Comparison of ENCODE assay signal across 8 cellular contexts in the genomic region with DNA sequence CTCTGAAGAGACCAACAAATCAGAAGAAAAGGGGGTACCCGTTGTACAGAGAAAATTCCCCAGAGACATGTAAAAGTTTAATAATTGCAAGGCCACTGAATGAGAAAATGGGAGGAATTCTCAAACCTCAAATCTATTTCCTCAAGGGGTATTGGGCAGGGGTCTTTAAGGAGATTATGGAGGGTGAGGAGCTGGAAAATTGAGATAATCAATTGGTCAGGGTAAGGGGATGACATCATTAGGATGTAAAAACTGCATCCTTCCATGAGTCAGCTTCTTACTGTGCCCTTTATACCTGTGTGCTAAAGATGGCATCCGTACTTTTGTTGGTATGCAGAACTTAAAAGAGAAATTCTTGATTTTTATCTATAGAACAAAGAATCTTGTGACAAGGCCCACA.
"Had no signal": no experiment of that assay in that cellular context is flagged by ENCODE, and none has a peak within 500 bp of the region (broad histone marks: within the 10 kb centered on the region; RNA-seq: fewer than 3 reads in every experiment).

No MANE protein-coding gene starts in this region.

- H3K4me3 ChIP-seq: GM12878 had no signal

- ATAC-seq: GM12878 had no signal

- FAIRE-seq: G401.6, GM12878, GM12891, GM12892, GM18507, GM19239 had no signal

- DNase-seq: GDM1, GF-D8 had no signal
